In genomic region chr7:152699101-152699500, GRCh38 we compare ENCODE assay signal across 17 cellular contexts.
"Had no signal": no experiment of that assay in that cellular context is flagged by ENCODE, and none has a peak within 500 bp of the region (broad histone marks: within the 10 kb centered on the region; RNA-seq: fewer than 3 reads in every experiment).

No MANE protein-coding gene starts in this region.

- H3K27me3 Mint-ChIP-seq: activated naive CD4-positive, alpha-beta T cell treated with anti-CD3 and anti-CD28 coated beads, Interleukin-2, amount 10 ng/mL, durations not matched to agents 7 days and 5 days; activated T-helper 17 cell treated with anti-CD3 and anti-CD28 coated beads, Interleukin-2, amount 50 U/mL, for 72 hours; effector memory CD8-positive, alpha-beta T cell had no signal

- DNase-seq: activated CD4-positive, alpha-beta T cell treated with anti-CD3 and anti-CD28 coated beads, Interleukin-2, amount 50 U/mL, for 48 hours; activated naive CD4-positive, alpha-beta T cell treated with anti-CD3 and anti-CD28 coated beads, Interleukin-2, amount 10 ng/mL, durations not matched to agents 7 days and 5 days; dermis blood vessel endothelial cell; effector memory CD8-positive, alpha-beta T cell; foreskin keratinocyte; heart left ventricle; mesendoderm; nucleus accumbens; right cardiac atrium; small intestine; stimulated activated CD4-positive, alpha-beta T cell treated with anti-CD3 and anti-CD28 coated beads, Interleukin-4, amount 100 ng/mL, for 24 hours; stimulated activated naive CD4-positive, alpha-beta T cell treated with Interleukin-2 at 50 U/mL for 16 hours; substantia nigra; transverse colon had no signal

- H3K4me3 Mint-ChIP-seq: activated naive CD4-positive, alpha-beta T cell treated with anti-CD3 and anti-CD28 coated beads, Interleukin-2, amount 10 ng/mL, durations not matched to agents 7 days and 5 days; activated T-helper 17 cell treated with anti-CD3 and anti-CD28 coated beads, Interleukin-2, amount 50 U/mL, for 72 hours; effector memory CD8-positive, alpha-beta T cell; nephron had no signal

- H3K27ac ChIP-seq: foreskin keratinocyte, heart left ventricle, transverse colon, vagina had no signal

- H3K27ac Mint-ChIP-seq: activated naive CD4-positive, alpha-beta T cell treated with anti-CD3 and anti-CD28 coated beads, Interleukin-2, amount 10 ng/mL, durations not matched to agents 7 days and 5 days; activated T-helper 17 cell treated with anti-CD3 and anti-CD28 coated beads, Interleukin-2, amount 50 U/mL, for 72 hours had no signal

- ATAC-seq: activated T-helper 17 cell treated with anti-CD3 and anti-CD28 coated beads, Interleukin-2, amount 50 U/mL, for 72 hours; effector memory CD8-positive, alpha-beta T cell; foreskin keratinocyte; heart left ventricle had no signal

- H3K9me3 Mint-ChIP-seq: activated T-helper 17 cell treated with anti-CD3 and anti-CD28 coated beads, Interleukin-2, amount 50 U/mL, for 72 hours; effector memory CD8-positive, alpha-beta T cell; nephron had no signal

- H3K27me3 ChIP-seq: foreskin keratinocyte, heart left ventricle, transverse colon, vagina had no signal

- H3K9me3 ChIP-seq: transverse colon, vagina had no signal

- H3K4me1 Mint-ChIP-seq: activated naive CD4-positive, alpha-beta T cell treated with anti-CD3 and anti-CD28 coated beads, Interleukin-2, amount 10 ng/mL, durations not matched to agents 7 days and 5 days; activated T-helper 17 cell treated with anti-CD3 and anti-CD28 coated beads, Interleukin-2, amount 50 U/mL, for 72 hours had no signal

- H3K4me1 ChIP-seq: foreskin keratinocyte, transverse colon, vagina had no signal

- H3K4me3 ChIP-seq: heart left ventricle, transverse colon, vagina had no signal

- H3K36me3 Mint-ChIP-seq: activated naive CD4-positive, alpha-beta T cell treated with anti-CD3 and anti-CD28 coated beads, Interleukin-2, amount 10 ng/mL, durations not matched to agents 7 days and 5 days had no signal

- H3K36me3 ChIP-seq: heart left ventricle, transverse colon, vagina had no signal
